In genomic region chr7:150824379-150825177, GRCh38 we compare ENCODE assay signal across 2 cellular contexts.
TF ChIP-seq lines count a peak whose summit lies in the region.

No MANE protein-coding gene starts in this region.

TF ChIP-seq in HCT116, 20 proteins besides CTCF, POLR2A, EP300 and RAD21 (continued from another document):
- no peak for TF ChIP-seq ZBTB33 (IDR thresholded peaks at IDR 0.05; ENCODE audit: extremely low read depth, insufficient replicate concordance, low read length)
- TF ChIP-seq ZNF274 (IDR thresholded peaks at IDR 0.05; ENCODE audit: low read depth, low read length) = no peak
- TF ChIP-seq POLR2AphosphoS5 (IDR thresholded peaks at IDR 0.05; ENCODE audit: low read depth, low read length) = no peak
- TF ChIP-seq CBX3 (IDR thresholded peaks at IDR 0.05; ENCODE audit: low read depth) = no peak
- TF ChIP-seq YY1 (IDR thresholded peaks at IDR 0.05; ENCODE audit: extremely low read depth, insufficient replicate concordance, low read depth, low read length) = no peak
- TF ChIP-seq, protein P1, sequence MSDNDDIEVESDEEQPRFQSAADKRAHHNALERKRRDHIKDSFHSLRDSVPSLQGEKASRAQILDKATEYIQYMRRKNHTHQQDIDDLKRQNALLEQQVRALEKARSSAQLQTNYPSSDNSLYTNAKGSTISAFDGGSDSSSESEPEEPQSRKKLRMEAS (IDR thresholded peaks at IDR 0.05) = no peak
- TF ChIP-seq EZH2 (IDR thresholded peaks at IDR 0.05) = no peak
- no peak for TF ChIP-seq EZH2phosphoT487 (IDR thresholded peaks at IDR 0.05; ENCODE audit: borderline replicate concordance)
- no peak for TF ChIP-seq SRF (IDR thresholded peaks at IDR 0.05; ENCODE audit: low read depth)
- no peak for TF ChIP-seq ELF1 (IDR thresholded peaks at IDR 0.05; ENCODE audit: borderline replicate concordance, low read depth)

TF ChIP-seq in SK-N-SH treated with all-trans-retinoic acid at 6 μM for 48 hours, 23 proteins besides CTCF, POLR2A, EP300 and RAD21:
- TF ChIP-seq TSHZ2 (CRISPR knock-in tag; IDR thresholded peaks at IDR 0.05) (no peak), TCF4 (CRISPR knock-in tag; IDR thresholded peaks at IDR 0.05; ENCODE audit: borderline replicate concordance) (no peak), ZNF8 (CRISPR knock-in tag; IDR thresholded peaks at IDR 0.05) (no peak), ZNF70 (CRISPR knock-in tag; IDR thresholded peaks at IDR 0.05) (no peak), BACH2 (CRISPR knock-in tag; IDR thresholded peaks at IDR 0.05; ENCODE audit: borderline replicate concordance) (no peak), ESRRG (CRISPR knock-in tag; IDR thresholded peaks at IDR 0.05) (no peak), ISL1 (CRISPR knock-in tag; IDR thresholded peaks at IDR 0.05) (no peak)
